In genomic region chr4:22475311-22475646, GRCh38 we compare ENCODE assay signal across 7 cellular contexts. TPM values are rescaled to one million over a fixed set of nuclear protein-coding genes. Genes with fewer than 3 reads are reported as not detected.
DNase-seq lines count a peak whose midpoint lies in the region; ATAC-seq, FAIRE-seq and TF ChIP-seq lines count a peak whose summit lies in the region.
"Not testable (repeated sequence)": the region's sequence is repeated elsewhere in the genome, so short reads cannot be mapped to it uniquely, and the experiment has no call there.

No MANE protein-coding gene starts in this region.

- not testable (repeated sequence) for H3K27me3 Mint-ChIP-seq in endodermal cell (ENCODE audit: insufficient read depth); nephron progenitor cell (ENCODE audit: low read depth, poor library complexity)

- not testable (repeated sequence) for H3K27ac ChIP-seq in HEK293 (ENCODE audit: extremely low read depth, low read depth, low read length); endodermal cell (ENCODE audit: low read depth, low read length); keratinocyte (ENCODE audit: control insufficient read depth, insufficient read depth, low read length)
- H3K27ac ChIP-seq in Panc1 (ENCODE audit: low read length), result peak overlapping the region; percentile 70

- not testable (repeated sequence) for H3K9ac ChIP-seq in endodermal cell (ENCODE audit: extremely low read depth, low read length, poor library complexity, severe bottlenecking); keratinocyte (ENCODE audit: control insufficient read depth, extremely low read depth, insufficient read depth, low read length)

- H3K4me3 Mint-ChIP-seq in endodermal cell, nephron progenitor cell: not testable (repeated sequence)

- CTCF ChIA-PET in HEK293 (lab: Yijun Ruan, JAX), result interaction anchor here (1.5 kb wide), 1 partner anchor 65 kb away, joined by 3 read pairs; no protein-coding TSS in a partner anchor
- CTCF ChIA-PET in Panc1 (lab: Charles Lee), result not testable (repeated sequence)

- H3K9me3 Mint-ChIP-seq in endodermal cell, result not testable (repeated sequence)
- peaks cover 60% of the 10 kb centered on the region for H3K9me3 Mint-ChIP-seq in nephron progenitor cell

- DNase-seq in Caki2 (ENCODE audit: low read depth) (peak; percentile 73), Panc1 (ENCODE audit: low read depth, low spot score) (peak; percentile 32), amniotic epithelial cell (ENCODE audit: low read depth) (peak; percentile 37)
- DNase-seq in endodermal cell; keratinocyte (ENCODE audit: low read depth, low spot score); nephron progenitor cell: not testable (repeated sequence)

- intact Hi-C loops in Panc1 (cut with micrococcal nuclease; ENCODE audit: unreplicated experiment), result not testable (repeated sequence)

- WGBS in endodermal cell (ENCODE audit: insufficient coverage in 1 of 2, insufficient read length in 1 of 2), 2 experiments, result 84 to 89% methylated on average over 11 to 16 of the region's 16 CpGs

- not testable (repeated sequence) for H3K27me3 ChIP-seq in Panc1 (ENCODE audit: control insufficient read depth, insufficient read depth, low read length); endodermal cell (ENCODE audit: control insufficient read depth, insufficient read depth, low read length, poor library complexity, severe bottlenecking); keratinocyte (ENCODE audit: control insufficient read depth, extremely low read depth, insufficient read depth, low read length)

- not testable (repeated sequence) for FAIRE-seq in keratinocyte (lab: Jason Lieb, UNC)

- POLR2A ChIA-PET in HEK293 (lab: Yijun Ruan, JAX) (interaction anchor here (1.2 kb wide), 1 partner anchor 40 kb away, joined by 3 read pairs; no protein-coding TSS in a partner anchor), Panc1 (lab: Charles Lee) (interaction anchor here (0.7 kb wide), 1 partner anchor 46 kb away, joined by 3 read pairs; no protein-coding TSS in a partner anchor)

- H3K9me1 ChIP-seq in keratinocyte (ENCODE audit: control insufficient read depth, extremely low read depth, insufficient read depth, low read length), result not testable (repeated sequence)

- H3K36me3 ChIP-seq in HEK293 (ENCODE audit: control insufficient read depth in 2 of 2, insufficient read depth in 1 of 2, low read length in 2 of 2); Panc1 (ENCODE audit: control insufficient read depth, insufficient read depth, low read length); keratinocyte (ENCODE audit: control insufficient read depth in 2 of 2, extremely low read depth in 1 of 2, insufficient read depth in 2 of 2, low read length in 2 of 2): not testable (repeated sequence)
- peaks cover 10% of the 10 kb centered on the region for H3K36me3 ChIP-seq in endodermal cell (ENCODE audit: control insufficient read depth, insufficient read depth, low read length)

- peak overlapping the region; percentile 46 for H3K4me2 ChIP-seq in keratinocyte (ENCODE audit: control insufficient read depth, extremely low read depth, insufficient read depth, low read depth, low read length)

- H3K27ac Mint-ChIP-seq in endodermal cell (peak overlapping the region; percentile 9), nephron progenitor cell (peak overlapping the region; percentile 29)

- not testable (repeated sequence) for H3K4me3 ChIP-seq in HEK293 (ENCODE audit: low read depth, low read length); endodermal cell (ENCODE audit: low read length)
- H3K4me3 ChIP-seq in Panc1 (ENCODE audit: low read depth in 2 of 2, low read length in 2 of 2), result peak overlapping the region; percentile 29 to 51
- peak overlapping the region in 1 of 3 experiments; percentile 3 for H3K4me3 ChIP-seq in keratinocyte (ENCODE audit: control insufficient read depth in 2 of 3, extremely low read depth in 1 of 3, insufficient read depth in 2 of 3, low read depth in 1 of 3, low read length in 3 of 3)

- peaks cover 26% of the 10 kb centered on the region for H3K36me3 Mint-ChIP-seq in endodermal cell (ENCODE audit: low read depth)
- peaks cover 93% of the 10 kb centered on the region for H3K36me3 Mint-ChIP-seq in nephron progenitor cell (ENCODE audit: low read depth)

- H3K79me2 ChIP-seq in keratinocyte (ENCODE audit: control insufficient read depth, insufficient read depth, low read length), result peaks cover 58% of the 10 kb centered on the region

- H2AFZ ChIP-seq in keratinocyte (ENCODE audit: control insufficient read depth, low read length), result not testable (repeated sequence)

- H4K20me1 ChIP-seq in keratinocyte (ENCODE audit: control insufficient read depth, extremely low read depth, insufficient read depth, low read length), result not testable (repeated sequence)

- dilution Hi-C loops in keratinocyte (cut with MboI; ENCODE audit: extremely low pct_ligation_motif_present, low sequenced_read_pairs), result not testable (repeated sequence)

- H3K4me1 Mint-ChIP-seq in endodermal cell, result peaks cover 27% of the 10 kb centered on the region
- not testable (repeated sequence) for H3K4me1 Mint-ChIP-seq in nephron progenitor cell

- in situ Hi-C loops in Caki2 (cut with HindIII; ENCODE audit: low pct_unique_long_range_greater_than_20kb, low sequenced_read_pairs); Panc1 (cut with HindIII; ENCODE audit: low pct_unique_long_range_greater_than_20kb, low sequenced_read_pairs): not testable (repeated sequence)

- ATAC-seq in Panc1, result peak; percentile 78

- not testable (repeated sequence) for H3K9me3 ChIP-seq in HEK293 (ENCODE audit: control insufficient read depth, insufficient read depth, low read depth, low read length); Panc1 (ENCODE audit: control insufficient read depth, insufficient read depth, low read depth, low read length); keratinocyte (ENCODE audit: control insufficient read depth, low read depth, low read length)
- H3K9me3 ChIP-seq in endodermal cell (ENCODE audit: control insufficient read depth, low read length), result peaks cover 21% of the 10 kb centered on the region

- not testable (repeated sequence) for H3K4me1 ChIP-seq in HEK293 (ENCODE audit: control insufficient read depth, insufficient read depth, low read length); Panc1 (ENCODE audit: control insufficient read depth, insufficient read depth, low read length); endodermal cell (ENCODE audit: control insufficient read depth, insufficient read depth, low read length)
- H3K4me1 ChIP-seq in keratinocyte (ENCODE audit: control insufficient read depth, extremely low read depth, insufficient read depth, low read length), result peaks cover 41% of the 10 kb centered on the region

- not testable (repeated sequence) for BruUV-seq in Panc1 (replicated peaks; lab: Mats Ljungman, UMichigan)

- not testable (repeated sequence) for TF ChIP-seq CTCF in HEK293 (tag by site-specific recombination; IDR thresholded peaks at IDR 0.05); Panc1 (IDR thresholded peaks at IDR 0.05); endodermal cell (conservative IDR thresholded peaks at IDR 0.05); keratinocyte (optimal IDR thresholded peaks at IDR 0.05 in 1 of 3, IDR thresholded peaks at IDR 0.05 in 1 of 3, conservative IDR thresholded peaks at IDR 0.05 in 1 of 3; ENCODE audit: extremely low read depth in 1 of 3, insufficient read depth in 2 of 3, low read length in 3 of 3); nephron progenitor cell (IDR thresholded peaks at IDR 0.05)

TF ChIP-seq in HEK293, 187 proteins besides CTCF, POLR2A, EP300 and RAD21:
- peak; percentile 31; the same call in 1 of the 2 replicates for TF ChIP-seq ZFHX2 (tag by site-specific recombination; conservative IDR thresholded peaks at IDR 0.05)

RNA-seq across cellular contexts. Expression of gene ADGRA3, which starts 40.6 kb away (rescaled TPM):
- 31.4 and 43.5 TPM in 2 replicates for total RNA-seq in Caki2 (2014; rRNA removed; shearing (Covaris generic); ENCODE audit: low replicate concordance)
- total RNA-seq in Panc1 (2021; ENCODE audit: unreplicated experiment) (41.2 TPM), endodermal cell (10 to 100 TPM; 51.8 to 54.9 TPM)
- 28.1 TPM for polyA plus RNA-seq in Panc1 (2012; ENCODE audit: insufficient read length)
- 69.8 TPM for polyA plus RNA-seq in endodermal cell (2013, experiment 1 of 2)
- 66.8 TPM for polyA plus RNA-seq in endodermal cell (2013, experiment 2 of 2)
- 35.1 to 38.7 TPM (median 36.4 TPM) in 3 replicates for polyA plus RNA-seq in keratinocyte
- polyA plus RNA-seq in keratinocyte (2011; ENCODE audit: low read depth), result 17.7 TPM
- 15.6 and 24.3 TPM in 2 replicates for polyA plus RNA-seq in keratinocyte (2011; cell fraction: cytosol; rRNA removed)
- 61.9 and 72.5 TPM in 2 replicates for polyA plus RNA-seq in keratinocyte (2011; cell fraction: nucleus; rRNA removed)
- polyA plus RNA-seq in keratinocyte (2012; ENCODE audit: low replicate concordance), result 23.1 and 30.2 TPM in 2 replicates
- polyA minus RNA-seq in keratinocyte, result 55.7 to 129 TPM (median 90.1 TPM) in 3 replicates
- 31.3 TPM for polyA minus RNA-seq in keratinocyte (2011; cell fraction: cytosol; rRNA and poly(A)+ RNA removed)
- polyA minus RNA-seq in keratinocyte (2011; cell fraction: nucleus; rRNA and poly(A)+ RNA removed), result 75.0 and 117 TPM in 2 replicates
